Comparison of ENCODE assay signal across 16 cellular contexts in the genomic region with DNA sequence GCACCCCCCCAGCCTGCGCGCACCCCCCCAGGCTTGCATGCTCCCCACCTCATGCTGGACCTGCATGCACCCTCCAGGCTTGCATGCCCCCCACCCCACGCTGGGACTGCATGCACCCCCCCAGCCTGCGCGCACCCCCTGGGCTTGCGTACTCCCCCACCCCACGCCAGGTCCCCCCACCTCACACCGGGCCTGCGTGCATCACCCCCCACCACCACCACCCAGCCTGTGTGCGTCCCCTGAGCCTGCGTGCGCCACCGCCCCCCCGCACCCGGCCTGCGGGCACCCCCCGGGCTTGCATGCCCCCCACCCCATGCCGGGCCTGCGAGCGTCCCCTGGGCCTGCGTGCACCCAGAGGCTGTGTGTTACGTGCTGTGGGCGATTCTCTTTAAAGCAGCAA.
A peak's percentile ranks its signal among the peaks of the same experiment; 100 is the strongest.
DNase-seq lines count a peak whose midpoint lies in the region; ATAC-seq lines count a peak whose summit lies in the region.
"Had no signal": no experiment of that assay in that cellular context is flagged by ENCODE, and none has a peak within 500 bp of the region (broad histone marks: within the 10 kb centered on the region; RNA-seq: fewer than 3 reads in every experiment).

No MANE protein-coding gene starts in this region.

- H3K36me3 ChIP-seq in NT2/D1 (ENCODE audit: insufficient read depth, insufficient read length, low read length) = no peaks in the 10 kb centered on the region
- H3K36me3 ChIP-seq in skeletal muscle tissue (ENCODE audit: control insufficient read depth in 3 of 3, insufficient read depth in 3 of 3, low read length in 3 of 3) = no peaks in the 10 kb centered on the region
- H3K36me3 ChIP-seq: BLaER1, HAP-1 had no signal

- H3K27ac Mint-ChIP-seq in stimulated activated naive CD8-positive, alpha-beta T cell treated with anti-CD3 and anti-CD28 coated beads, Interleukin-15, amount 100 ng/mL, for 72 hours = no peak overlapping the region
- H3K27ac Mint-ChIP-seq: CD14-positive monocyte; CD4-positive, alpha-beta memory T cell had no signal

- H3K4me3 ChIP-seq in NT2/D1 (ENCODE audit: insufficient read length, low read depth) (no peak overlapping the region), skeletal muscle tissue (ENCODE audit: low read length in 3 of 3) (no peak overlapping the region)
- H3K4me3 ChIP-seq: BLaER1, HAP-1, K562 had no signal

- ATAC-seq in stimulated activated naive CD8-positive, alpha-beta T cell treated with anti-CD3 and anti-CD28 coated beads, Interleukin-15, amount 100 ng/mL, for 72 hours = peak; percentile 67
- no peak for ATAC-seq in stimulated activated naive CD8-positive, alpha-beta T cell treated with anti-CD3 and anti-CD28 coated beads, Interleukin-15, Interleukin-2, amounts not matched to agents 100 U/mL and 50 U/mL, for 24 hours
- no peak for ATAC-seq in HG02610 (IDR thresholded peaks at IDR 0.05; ENCODE audit: unreplicated experiment)
- ATAC-seq: K562 had no signal

- H3K4me1 ChIP-seq in NT2/D1 (ENCODE audit: insufficient read depth, insufficient read length) (peaks cover 21% of the 10 kb centered on the region), skeletal muscle tissue (ENCODE audit: control insufficient read depth in 3 of 3, insufficient read depth in 3 of 3, low read length in 3 of 3) (peaks cover 5 to 20% (median 15%) of the 10 kb centered on the region in 3 donors)
- H3K4me1 ChIP-seq: HAP-1 had no signal

- no peak for DNase-seq in stimulated activated naive CD8-positive, alpha-beta T cell treated with anti-CD3 and anti-CD28 coated beads, Interleukin-15, amount 100 ng/mL, for 72 hours
- DNase-seq in stimulated activated naive CD8-positive, alpha-beta T cell treated with anti-CD3 and anti-CD28 coated beads, Interleukin-15, Interleukin-2, amounts not matched to agents 100 U/mL and 50 U/mL, for 24 hours = no peak
- DNase-seq in NT2/D1 (ENCODE audit: low read depth, low spot score) = no peak
- no peak for DNase-seq in anterior cingulate cortex (lab: John Stamatoyannopoulos, UW)
- DNase-seq: Calu3; CD4-positive, alpha-beta memory T cell; DMS79 treated with DMSO at 0.1 percent for 48 hours; GF-D8; IMR-90 had no signal

- H3K4me3 Mint-ChIP-seq in stimulated activated naive CD8-positive, alpha-beta T cell treated with anti-CD3 and anti-CD28 coated beads, Interleukin-15, amount 100 ng/mL, for 72 hours = no peak overlapping the region
- H3K4me3 Mint-ChIP-seq: CD4-positive, alpha-beta memory T cell had no signal

- H3K4me1 Mint-ChIP-seq in stimulated activated naive CD8-positive, alpha-beta T cell treated with anti-CD3 and anti-CD28 coated beads, Interleukin-15, amount 100 ng/mL, for 72 hours = no peaks in the 10 kb centered on the region

- H3K27ac ChIP-seq in skeletal muscle tissue (ENCODE audit: low read depth, low read length) = no peak overlapping the region
- H3K27ac ChIP-seq: BLaER1, HL-60 had no signal

- H3K27me3 Mint-ChIP-seq in stimulated activated naive CD8-positive, alpha-beta T cell treated with anti-CD3 and anti-CD28 coated beads, Interleukin-15, amount 100 ng/mL, for 72 hours = peaks cover 87% of the 10 kb centered on the region

- no peaks in the 10 kb centered on the region for H3K9me3 Mint-ChIP-seq in stimulated activated naive CD8-positive, alpha-beta T cell treated with anti-CD3 and anti-CD28 coated beads, Interleukin-15, amount 100 ng/mL, for 72 hours
- H3K9me3 Mint-ChIP-seq: CD4-positive, alpha-beta memory T cell had no signal

- no peaks in the 10 kb centered on the region for H3K9me3 ChIP-seq in NT2/D1 (ENCODE audit: insufficient read depth, low read length)
- no peaks in the 10 kb centered on the region for H3K9me3 ChIP-seq in skeletal muscle tissue (ENCODE audit: control insufficient read depth in 3 of 3, low read length in 3 of 3)
- H3K9me3 ChIP-seq: BLaER1, HAP-1 had no signal

- H3K27me3 ChIP-seq in NT2/D1 (ENCODE audit: insufficient read depth, insufficient read length) = peaks cover 29% of the 10 kb centered on the region
- peaks cover 0 to 35% (median 21%) of the 10 kb centered on the region in 3 donors for H3K27me3 ChIP-seq in skeletal muscle tissue (ENCODE audit: control insufficient read depth in 3 of 3, insufficient read depth in 3 of 3, low read length in 3 of 3)

- H3K9ac ChIP-seq in NT2/D1 (ENCODE audit: insufficient read length, low read depth) (peak overlapping the region; percentile 37), skeletal muscle tissue (ENCODE audit: low read depth in 1 of 3, low read length in 3 of 3) (peak overlapping the region in 2 of 3 donors; percentile 25 to 33)
- H3K9ac ChIP-seq: BLaER1 had no signal
